In genomic region chr3:127587876-127588275, GRCh38 we compare ENCODE assay signal across 16 cellular contexts. TPM values are rescaled to one million over a fixed set of nuclear protein-coding genes. Genes with fewer than 3 reads are reported as not detected.
DNase-seq lines count a peak whose midpoint lies in the region; ATAC-seq, FAIRE-seq and TF ChIP-seq lines count a peak whose summit lies in the region.
"Had no signal": no experiment of that assay in that cellular context is flagged by ENCODE, and none has a peak within 500 bp of the region (broad histone marks: within the 10 kb centered on the region; RNA-seq: fewer than 3 reads in every experiment).

No MANE protein-coding gene starts in this region.

- no peak for ATAC-seq in T-helper 17 cell
- no peak for ATAC-seq in GM21528 (IDR thresholded peaks at IDR 0.05; ENCODE audit: low FRiP score, unreplicated experiment)
- ATAC-seq: HCT116 had no signal

- peaks cover 9% of the 10 kb centered on the region for H3F3A ChIP-seq in GM23248 (ENCODE audit: insufficient read depth)

- TF ChIP-seq CTCF in keratinocyte (optimal IDR thresholded peaks at IDR 0.05 in 1 of 3, IDR thresholded peaks at IDR 0.05 in 1 of 3, conservative IDR thresholded peaks at IDR 0.05 in 1 of 3; ENCODE audit: extremely low read depth in 1 of 3, insufficient read depth in 2 of 3, low read length in 3 of 3) (no peak), vagina (IDR thresholded peaks at IDR 0.05) (no peak)

- H3K36me3 ChIP-seq in GM23248 (ENCODE audit: low read depth) (no peaks in the 10 kb centered on the region), keratinocyte (ENCODE audit: control insufficient read depth in 2 of 2, extremely low read depth in 1 of 2, insufficient read depth in 2 of 2, low read length in 2 of 2) (peaks cover 4 to 5% of the 10 kb centered on the region in 2 experiments), vagina (no peaks in the 10 kb centered on the region)

- H3K4me1 ChIP-seq in GM23248 (ENCODE audit: insufficient read depth) = peaks cover 28% of the 10 kb centered on the region
- peaks cover 26% of the 10 kb centered on the region for H3K4me1 ChIP-seq in keratinocyte (ENCODE audit: control insufficient read depth, extremely low read depth, insufficient read depth, low read length)
- H3K4me1 ChIP-seq in vagina = peaks cover 61% of the 10 kb centered on the region

- peak overlapping the region; percentile 92 for H3K27ac ChIP-seq in GM23248
- peak overlapping the region; percentile 19 for H3K27ac ChIP-seq in keratinocyte (ENCODE audit: control insufficient read depth, insufficient read depth, low read length)
- peak overlapping the region; percentile 95 for H3K27ac ChIP-seq in vagina
- H3K27ac ChIP-seq: PC-9 had no signal

- in situ Hi-C loops in GM23248 (cut with MboI) = no loop called here

- DNase-seq in GM23248 = no peak
- DNase-seq in T-helper 17 cell = no peak
- DNase-seq in keratinocyte (ENCODE audit: low read depth, low spot score) = no peak
- DNase-seq in vagina (ENCODE audit: extremely low spot score in 2 of 2) = no peak
- no peak for DNase-seq in SKM-1 (lab: John Stamatoyannopoulos, UW; ENCODE audit: unreplicated experiment)
- DNase-seq in NCI-H345 (lab: John Stamatoyannopoulos, UW) = no peak
- DNase-seq: DMS79 treated with DMSO at 0.1 percent for 48 hours, GOT3, NCI-H1417 treated with DMSO at 0.1 percent for 48 hours, NCI-H187 treated with DMSO at 0.1 percent for 48 hours, NCI-H2227 treated with DMSO at 0.1 percent for 48 hours, NCI-H524 treated with DMSO at 0.1 percent for 48 hours, PC-9 had no signal

- H3K9ac ChIP-seq in GM23248 = peak overlapping the region; percentile 97
- H3K9ac ChIP-seq in keratinocyte (ENCODE audit: control insufficient read depth, extremely low read depth, insufficient read depth, low read length) = no peak overlapping the region

- H3K36me3 Mint-ChIP-seq in T-helper 17 cell (ENCODE audit: low read depth) = no peaks in the 10 kb centered on the region

- H3K27me3 ChIP-seq in GM23248 (replicated peaks; ENCODE audit: insufficient read depth) (no peaks in the 10 kb centered on the region), keratinocyte (ENCODE audit: control insufficient read depth, extremely low read depth, insufficient read depth, low read length) (no peaks in the 10 kb centered on the region), vagina (no peaks in the 10 kb centered on the region)

- no peak overlapping the region for H2AFZ ChIP-seq in GM23248
- no peak overlapping the region for H2AFZ ChIP-seq in keratinocyte (ENCODE audit: control insufficient read depth, low read length)
- H2AFZ ChIP-seq: PC-9 had no signal

- peak overlapping the region; percentile 12 for H3K4me3 Mint-ChIP-seq in T-helper 17 cell

- H3K9me2 ChIP-seq in GM23248 (ENCODE audit: insufficient read depth) = no peaks in the 10 kb centered on the region

- H3K4me3 ChIP-seq in GM23248 (no peak overlapping the region), keratinocyte (ENCODE audit: control insufficient read depth in 2 of 3, extremely low read depth in 1 of 3, insufficient read depth in 2 of 3, low read depth in 1 of 3, low read length in 3 of 3) (no peak overlapping the region), vagina (no peak overlapping the region)

- no peaks in the 10 kb centered on the region for H3K27me3 Mint-ChIP-seq in T-helper 17 cell

- H3K27ac Mint-ChIP-seq in T-helper 17 cell = peak overlapping the region; percentile 14

- H3K9me1 ChIP-seq in keratinocyte (ENCODE audit: control insufficient read depth, extremely low read depth, insufficient read depth, low read length) = no peaks in the 10 kb centered on the region

- peaks cover 17% of the 10 kb centered on the region for H4K20me1 ChIP-seq in GM23248 (ENCODE audit: insufficient read depth)
- peaks cover 10% of the 10 kb centered on the region for H4K20me1 ChIP-seq in keratinocyte (ENCODE audit: control insufficient read depth, extremely low read depth, insufficient read depth, low read length)

- intact Hi-C loops in vagina (cut with DNase I) = no loop called here

- TF ChIP-seq POLR2A in vagina (IDR thresholded peaks at IDR 0.05) = no peak

- no peak for FAIRE-seq in keratinocyte (lab: Jason Lieb, UNC)
- FAIRE-seq: GM19239 had no signal

- H3K4me2 ChIP-seq in GM23248 (ENCODE audit: unreplicated experiment) (peak overlapping the region; percentile 93), keratinocyte (ENCODE audit: control insufficient read depth, extremely low read depth, insufficient read depth, low read depth, low read length) (no peak overlapping the region)

- 43 to 49% methylated on average over 4 of the region's 4 CpGs for WGBS in GM23248 (ENCODE audit: low coverage in 1 of 2, low lambda C conversion rate in 2 of 2, missing lambda C conversion rate in 2 of 2), 2 experiments

- peaks cover 69% of the 10 kb centered on the region for H3K79me2 ChIP-seq in GM23248 (ENCODE audit: insufficient read depth)
- peaks cover 65% of the 10 kb centered on the region for H3K79me2 ChIP-seq in keratinocyte (ENCODE audit: control insufficient read depth, insufficient read depth, low read length)

- H3K4me1 Mint-ChIP-seq in T-helper 17 cell = peaks cover 31% of the 10 kb centered on the region

- H3K9me3 ChIP-seq in GM23248 (ENCODE audit: low read depth) (no peaks in the 10 kb centered on the region), T-helper 17 cell (ENCODE audit: control insufficient read depth, low read length, poor library complexity, severe bottlenecking) (no peaks in the 10 kb centered on the region), keratinocyte (ENCODE audit: control insufficient read depth, low read depth, low read length) (no peaks in the 10 kb centered on the region), vagina (no peaks in the 10 kb centered on the region)

- dilution Hi-C loops in keratinocyte (cut with MboI; ENCODE audit: extremely low pct_ligation_motif_present, low sequenced_read_pairs) = no loop called here

RNA-seq across cellular contexts. Expression of gene TPRA1, which starts 2.7 kb away (rescaled TPM):
- 56.1 and 65.1 TPM in 2 replicates for total RNA-seq in GM23248 (2014; rRNA removed; shearing (Covaris generic))
- polyA plus RNA-seq in GM23248 (2016; fragmentation: Nextera tagmentation; extraction: Ambion mirVana) (42.8 and 45.4 TPM in 2 replicates), keratinocyte (22.2 to 43.5 TPM (median 23.7 TPM) in 3 replicates)
- total RNA-seq in T-helper 17 cell (10 to 100 TPM; 12.5 to 16.6 TPM), vagina (54.0 TPM)
- polyA plus RNA-seq in keratinocyte (2011; ENCODE audit: low read depth) = 4.2 TPM
- polyA plus RNA-seq in keratinocyte (2011; cell fraction: cytosol; rRNA removed) = 20.7 and 28.7 TPM in 2 replicates
- polyA plus RNA-seq in keratinocyte (2011; cell fraction: nucleus; rRNA removed) = 42.7 and 50.1 TPM in 2 replicates
- polyA plus RNA-seq in keratinocyte (2012; ENCODE audit: low replicate concordance) = 23.9 and 46.1 TPM in 2 replicates
- polyA minus RNA-seq in keratinocyte = 26.4 to 61.1 TPM (median 51.2 TPM) in 3 replicates
- polyA minus RNA-seq in keratinocyte (2011; cell fraction: cytosol; rRNA and poly(A)+ RNA removed) = 47.6 TPM
- polyA minus RNA-seq in keratinocyte (2011; cell fraction: nucleus; rRNA and poly(A)+ RNA removed) = 25.0 and 27.0 TPM in 2 replicates

RNA-seq across cellular contexts. Expression of gene MCM2, which starts 10.3 kb away (rescaled TPM):
- total RNA-seq in GM23248 (2014; rRNA removed; shearing (Covaris generic)) = 30.3 and 36.4 TPM in 2 replicates
- polyA plus RNA-seq in GM23248 (2016; fragmentation: Nextera tagmentation; extraction: Ambion mirVana) (14.4 and 14.7 TPM in 2 replicates), keratinocyte (9.4 to 24.0 TPM (median 18.3 TPM) in 3 replicates)
- total RNA-seq in T-helper 17 cell (10 to 100 TPM in 1 of 2 donors, 1 to 10 TPM in 1; 8.6 to 11.6 TPM), vagina (19.4 TPM)
- 0.90 TPM for polyA plus RNA-seq in keratinocyte (2011; ENCODE audit: low read depth)
- polyA plus RNA-seq in keratinocyte (2011; cell fraction: cytosol; rRNA removed) = 8.0 and 9.9 TPM in 2 replicates
- 13.3 and 14.7 TPM in 2 replicates for polyA plus RNA-seq in keratinocyte (2011; cell fraction: nucleus; rRNA removed)
- 1.0 and 20.8 TPM in 2 replicates for polyA plus RNA-seq in keratinocyte (2012; ENCODE audit: low replicate concordance)
- 16.0 to 49.9 TPM (median 34.8 TPM) in 3 replicates for polyA minus RNA-seq in keratinocyte
- polyA minus RNA-seq in keratinocyte (2011; cell fraction: cytosol; rRNA and poly(A)+ RNA removed) = 22.4 TPM
- 10.8 and 10.9 TPM in 2 replicates for polyA minus RNA-seq in keratinocyte (2011; cell fraction: nucleus; rRNA and poly(A)+ RNA removed)

RNA-seq across cellular contexts. Expression of gene PODXL2, which starts 41.1 kb away (rescaled TPM):
- total RNA-seq in GM23248 (2014; rRNA removed; shearing (Covaris generic)) = 0.89 and 2.5 TPM in 2 replicates
- 1.2 and 1.8 TPM in 2 replicates for polyA plus RNA-seq in GM23248 (2016; fragmentation: Nextera tagmentation; extraction: Ambion mirVana)
- total RNA-seq in T-helper 17 cell = 1 to 10 TPM; 4.8 to 5.5 TPM
- polyA plus RNA-seq in keratinocyte = 1.3 to 2.4 TPM (median 1.6 TPM) in 3 replicates
- 1.6 TPM for polyA plus RNA-seq in keratinocyte (2011; ENCODE audit: low read depth)
- polyA plus RNA-seq in keratinocyte (2011; cell fraction: cytosol; rRNA removed) = 1.2 and 1.9 TPM in 2 replicates
- 2.9 and 3.7 TPM in 2 replicates for polyA plus RNA-seq in keratinocyte (2011; cell fraction: nucleus; rRNA removed)
- 1.2 and 1.5 TPM in 2 replicates for polyA plus RNA-seq in keratinocyte (2012; ENCODE audit: low replicate concordance)
- 1.5 to 2.1 TPM in 2 of 3 replicates, not detected in the other for polyA minus RNA-seq in keratinocyte
- polyA minus RNA-seq in keratinocyte (2011; cell fraction: cytosol; rRNA and poly(A)+ RNA removed) = 3.3 TPM
- polyA minus RNA-seq in keratinocyte (2011; cell fraction: nucleus; rRNA and poly(A)+ RNA removed) = 2.4 and 2.9 TPM in 2 replicates
- 2.9 TPM for total RNA-seq in vagina

Comparison
In these comparisons a context has a peak if more than half of its experiments do, and no peak if none do; other contexts are left out.
1. H3K27ac ChIP-seq: peak in every context shown above with its lines; median percentile 95 in vagina; 92 in GM23248; 19 in keratinocyte.